1 cellular context compared by ENCODE assay signal in genomic region chr1:39886757-39887231, GRCh38.
TF ChIP-seq lines count a peak whose summit lies in the region.

No MANE protein-coding gene starts in this region.

TF ChIP-seq in GM12878, 131 proteins besides CTCF, POLR2A, EP300 and RAD21 (continued from another document):
- TF ChIP-seq BMI1 (IDR thresholded peaks at IDR 0.05; ENCODE audit: borderline replicate concordance) = peak; percentile 83
- TF ChIP-seq ZNF274 (IDR thresholded peaks at IDR 0.05; ENCODE audit: insufficient read depth, insufficient read length) = no peak
